ENCODE assay signal across 17 cellular contexts in the genomic region with DNA sequence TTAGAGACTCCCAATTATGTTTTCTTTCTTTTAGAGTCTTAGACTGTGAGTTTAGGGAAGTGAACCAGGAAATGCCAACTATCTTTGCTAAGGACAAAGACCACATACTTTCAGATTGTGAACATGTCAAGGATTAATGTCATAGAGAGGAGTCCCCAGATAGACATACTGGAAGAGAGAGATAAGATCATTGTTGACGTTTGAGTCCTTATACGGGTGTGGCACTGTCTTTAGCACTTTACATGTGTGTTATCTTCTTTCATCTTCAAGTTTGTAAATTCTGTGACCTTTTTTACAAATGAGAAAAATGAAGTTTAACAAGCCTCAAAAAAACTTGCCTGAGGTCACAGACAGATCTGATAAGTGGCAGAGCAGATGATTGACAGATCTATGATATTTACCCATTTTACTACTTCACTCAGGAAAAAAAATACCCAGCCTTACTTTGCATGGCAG.
DNase-seq lines count a peak whose midpoint lies in the region; ATAC-seq lines count a peak whose summit lies in the region.
"Had no signal": no experiment of that assay in that cellular context is flagged by ENCODE, and none has a peak within 500 bp of the region (broad histone marks: within the 10 kb centered on the region; RNA-seq: fewer than 3 reads in every experiment).

No MANE protein-coding gene starts in this region.

- H3K27me3 Mint-ChIP-seq in stimulated activated naive CD8-positive, alpha-beta T cell treated with anti-CD3 and anti-CD28 coated beads, Interleukin-15, amount 100 ng/mL, for 72 hours = no peaks in the 10 kb centered on the region

- DNase-seq in stimulated activated naive CD8-positive, alpha-beta T cell treated with anti-CD3 and anti-CD28 coated beads, Interleukin-15, Interleukin-2, amounts not matched to agents 100 U/mL and 50 U/mL, for 24 hours = no peak
- DNase-seq in stimulated activated naive CD8-positive, alpha-beta T cell treated with anti-CD3 and anti-CD28 coated beads, Interleukin-15, amount 100 ng/mL, for 72 hours = no peak
- DNase-seq in OCI-M1 (lab: John Stamatoyannopoulos, UW) (peak; percentile 65), medulla oblongata (ENCODE audit: extremely low spot score) (no peak), putamen (ENCODE audit: low spot score) (no peak)
- DNase-seq in central memory CD4-positive, alpha-beta T cell = peak; percentile 52
- DNase-seq: activated T-cell treated with anti-CD3 and anti-CD28 coated beads, Interleukin-2, amount 50 U/mL, for 48 hours; foreskin melanocyte; mesenchymal stem cell; NCI-H187 treated with DMSO at 0.1 percent for 48 hours; NCI-H526 treated with DMSO at 0.1 percent for 48 hours; transverse colon had no signal

- no peaks in the 10 kb centered on the region for H3K9me3 Mint-ChIP-seq in stimulated activated naive CD8-positive, alpha-beta T cell treated with anti-CD3 and anti-CD28 coated beads, Interleukin-15, amount 100 ng/mL, for 72 hours
- H3K9me3 Mint-ChIP-seq: brain, WTC11 had no signal

- H3K4me3 Mint-ChIP-seq in stimulated activated naive CD8-positive, alpha-beta T cell treated with anti-CD3 and anti-CD28 coated beads, Interleukin-15, amount 100 ng/mL, for 72 hours = peak overlapping the region in 1 of 2 donors; percentile 8
- H3K4me3 Mint-ChIP-seq: brain, WTC11 had no signal

- H3K4me1 Mint-ChIP-seq in stimulated activated naive CD8-positive, alpha-beta T cell treated with anti-CD3 and anti-CD28 coated beads, Interleukin-15, amount 100 ng/mL, for 72 hours = peaks cover 13% of the 10 kb centered on the region
- H3K4me1 Mint-ChIP-seq: WTC11 had no signal

- peak overlapping the region in 1 of 2 donors; percentile 46 for H3K27ac Mint-ChIP-seq in stimulated activated naive CD8-positive, alpha-beta T cell treated with anti-CD3 and anti-CD28 coated beads, Interleukin-15, amount 100 ng/mL, for 72 hours
- H3K27ac Mint-ChIP-seq: brain, WTC11 had no signal

- peak; percentile 52 for ATAC-seq in stimulated activated naive CD8-positive, alpha-beta T cell treated with anti-CD3 and anti-CD28 coated beads, Interleukin-15, Interleukin-2, amounts not matched to agents 100 U/mL and 50 U/mL, for 24 hours
- ATAC-seq in stimulated activated naive CD8-positive, alpha-beta T cell treated with anti-CD3 and anti-CD28 coated beads, Interleukin-15, amount 100 ng/mL, for 72 hours = no peak
- ATAC-seq in GM18498 (IDR thresholded peaks at IDR 0.05; ENCODE audit: unreplicated experiment) = no peak
- no peak for ATAC-seq in HG03460 (IDR thresholded peaks at IDR 0.05; ENCODE audit: unreplicated experiment)
- ATAC-seq: Right ventricle myocardium inferior, WTC11 had no signal

Comparison
In these comparisons a context has a peak if more than half of its experiments do, and no peak if none do; other contexts are left out.
1. DNase-seq: peak in OCI-M1 (single experiment) and central memory CD4-positive, alpha-beta T cell (single experiment); none in stimulated activated naive CD8-positive, alpha-beta T cell treated with anti-CD3 and anti-CD28 coated beads, Interleukin-15, Interleukin-2, amounts not matched to agents 100 U/mL and 50 U/mL, for 24 hours (single experiment), stimulated activated naive CD8-positive, alpha-beta T cell treated with anti-CD3 and anti-CD28 coated beads, Interleukin-15, amount 100 ng/mL, for 72 hours (0 of 2), medulla oblongata (single experiment) and putamen (single experiment).